Comparison of ENCODE assay signal across 1 cellular context in the genomic region with DNA sequence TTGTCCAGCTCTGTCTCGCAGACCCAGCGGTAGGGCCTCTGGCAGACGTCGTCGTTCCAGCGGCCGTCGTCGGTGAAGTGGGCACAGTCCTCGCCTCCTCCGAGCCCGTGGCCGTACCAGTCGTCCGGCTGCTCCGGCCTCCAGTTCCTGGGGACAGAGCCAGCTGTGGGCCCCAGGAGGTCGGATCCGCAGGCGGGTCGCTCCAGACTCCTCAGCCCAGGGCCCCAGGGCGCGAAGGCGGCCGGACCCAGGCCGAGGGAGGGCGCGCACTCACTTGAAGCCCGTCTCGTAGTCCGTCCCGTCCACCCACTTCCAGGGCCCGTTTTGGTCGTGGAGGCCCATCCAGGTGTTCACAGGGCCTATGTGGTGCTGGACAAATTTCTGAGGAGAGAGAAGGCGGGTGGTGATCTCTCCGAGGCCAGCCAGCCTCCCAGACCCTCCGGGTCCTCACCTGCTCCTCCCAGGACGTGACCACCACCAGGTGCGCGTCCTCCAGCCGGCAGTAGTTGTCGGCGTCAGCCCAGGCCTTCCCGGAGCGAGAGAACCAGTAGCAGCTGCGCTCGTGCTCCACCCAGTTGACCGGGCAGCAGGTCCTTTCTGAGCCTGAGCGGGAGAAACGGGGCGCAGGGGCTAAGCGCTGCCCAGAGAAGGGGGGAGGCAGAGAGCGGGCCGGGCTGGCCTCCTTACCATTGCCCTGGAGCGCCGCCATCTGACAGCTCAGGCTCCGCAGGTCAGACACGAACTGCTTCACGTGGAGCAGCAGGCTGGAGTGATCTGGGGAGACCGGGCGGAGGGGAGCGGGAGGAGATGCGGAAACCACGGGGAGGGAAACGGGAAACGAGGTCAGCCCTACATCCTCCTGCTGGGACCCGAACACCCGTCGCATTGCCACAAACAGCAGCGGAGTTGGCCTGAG.
TF ChIP-seq lines count a peak whose summit lies in the region.

No MANE protein-coding gene starts in this region.

TF ChIP-seq in HepG2, 621 proteins besides CTCF, POLR2A, EP300 and RAD21 (continues in another document):
- no peak for TF ChIP-seq ZNF292 (CRISPR knock-in tag; IDR thresholded peaks at IDR 0.05; ENCODE audit: borderline replicate concordance, low read depth)
- TF ChIP-seq, protein P1, sequence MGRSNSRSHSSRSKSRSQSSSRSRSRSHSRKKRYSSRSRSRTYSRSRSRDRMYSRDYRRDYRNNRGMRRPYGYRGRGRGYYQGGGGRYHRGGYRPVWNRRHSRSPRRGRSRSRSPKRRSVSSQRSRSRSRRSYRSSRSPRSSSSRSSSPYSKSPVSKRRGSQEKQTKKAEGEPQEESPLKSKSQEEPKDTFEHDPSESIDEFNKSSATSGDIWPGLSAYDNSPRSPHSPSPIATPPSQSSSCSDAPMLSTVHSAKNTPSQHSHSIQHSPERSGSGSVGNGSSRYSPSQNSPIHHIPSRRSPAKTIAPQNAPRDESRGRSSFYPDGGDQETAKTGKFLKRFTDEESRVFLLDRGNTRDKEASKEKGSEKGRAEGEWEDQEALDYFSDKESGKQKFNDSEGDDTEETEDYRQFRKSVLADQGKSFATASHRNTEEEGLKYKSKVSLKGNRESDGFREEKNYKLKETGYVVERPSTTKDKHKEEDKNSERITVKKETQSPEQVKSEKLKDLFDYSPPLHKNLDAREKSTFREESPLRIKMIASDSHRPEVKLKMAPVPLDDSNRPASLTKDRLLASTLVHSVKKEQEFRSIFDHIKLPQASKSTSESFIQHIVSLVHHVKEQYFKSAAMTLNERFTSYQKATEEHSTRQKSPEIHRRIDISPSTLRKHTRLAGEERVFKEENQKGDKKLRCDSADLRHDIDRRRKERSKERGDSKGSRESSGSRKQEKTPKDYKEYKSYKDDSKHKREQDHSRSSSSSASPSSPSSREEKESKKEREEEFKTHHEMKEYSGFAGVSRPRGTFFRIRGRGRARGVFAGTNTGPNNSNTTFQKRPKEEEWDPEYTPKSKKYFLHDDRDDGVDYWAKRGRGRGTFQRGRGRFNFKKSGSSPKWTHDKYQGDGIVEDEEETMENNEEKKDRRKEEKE (IDR thresholded peaks at IDR 0.05) = no peak
- TF ChIP-seq ZNF775 (CRISPR knock-in tag; IDR thresholded peaks at IDR 0.05; ENCODE audit: borderline replicate concordance) = no peak
- peak; percentile 26; the same call in 1 of the 2 replicates for TF ChIP-seq ZFX (CRISPR knock-in tag; IDR thresholded peaks at IDR 0.05; ENCODE audit: low read depth)
- TF ChIP-seq, protein P2, sequence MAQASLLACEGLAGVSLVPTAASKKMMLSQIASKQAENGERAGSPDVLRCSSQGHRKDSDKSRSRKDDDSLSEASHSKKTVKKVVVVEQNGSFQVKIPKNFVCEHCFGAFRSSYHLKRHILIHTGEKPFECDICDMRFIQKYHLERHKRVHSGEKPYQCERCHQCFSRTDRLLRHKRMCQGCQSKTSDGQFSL (CRISPR knock-in tag; IDR thresholded peaks at IDR 0.05) = no peak
- TF ChIP-seq PRPF4 (IDR thresholded peaks at IDR 0.05; ENCODE audit: low read depth, low read length, poor library complexity, severe bottlenecking) = peak; percentile 93
- no peak for TF ChIP-seq ZNF263 (CRISPR knock-in tag; IDR thresholded peaks at IDR 0.05)
- TF ChIP-seq NFYC (CRISPR knock-in tag; IDR thresholded peaks at IDR 0.05) = no peak
- peak; percentile 92 for TF ChIP-seq AGO2 (optimal IDR thresholded peaks at IDR 0.05; ENCODE audit: low read depth, low read length)
- TF ChIP-seq NRL (CRISPR knock-in tag; IDR thresholded peaks at IDR 0.05; ENCODE audit: borderline replicate concordance) = no peak
- TF ChIP-seq, protein P3, sequence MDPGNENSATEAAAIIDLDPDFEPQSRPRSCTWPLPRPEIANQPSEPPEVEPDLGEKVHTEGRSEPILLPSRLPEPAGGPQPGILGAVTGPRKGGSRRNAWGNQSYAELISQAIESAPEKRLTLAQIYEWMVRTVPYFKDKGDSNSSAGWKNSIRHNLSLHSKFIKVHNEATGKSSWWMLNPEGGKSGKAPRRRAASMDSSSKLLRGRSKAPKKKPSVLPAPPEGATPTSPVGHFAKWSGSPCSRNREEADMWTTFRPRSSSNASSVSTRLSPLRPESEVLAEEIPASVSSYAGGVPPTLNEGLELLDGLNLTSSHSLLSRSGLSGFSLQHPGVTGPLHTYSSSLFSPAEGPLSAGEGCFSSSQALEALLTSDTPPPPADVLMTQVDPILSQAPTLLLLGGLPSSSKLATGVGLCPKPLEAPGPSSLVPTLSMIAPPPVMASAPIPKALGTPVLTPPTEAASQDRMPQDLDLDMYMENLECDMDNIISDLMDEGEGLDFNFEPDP (CRISPR knock-in tag; conservative IDR thresholded peaks at IDR 0.05) = no peak
- TF ChIP-seq, protein P4, sequence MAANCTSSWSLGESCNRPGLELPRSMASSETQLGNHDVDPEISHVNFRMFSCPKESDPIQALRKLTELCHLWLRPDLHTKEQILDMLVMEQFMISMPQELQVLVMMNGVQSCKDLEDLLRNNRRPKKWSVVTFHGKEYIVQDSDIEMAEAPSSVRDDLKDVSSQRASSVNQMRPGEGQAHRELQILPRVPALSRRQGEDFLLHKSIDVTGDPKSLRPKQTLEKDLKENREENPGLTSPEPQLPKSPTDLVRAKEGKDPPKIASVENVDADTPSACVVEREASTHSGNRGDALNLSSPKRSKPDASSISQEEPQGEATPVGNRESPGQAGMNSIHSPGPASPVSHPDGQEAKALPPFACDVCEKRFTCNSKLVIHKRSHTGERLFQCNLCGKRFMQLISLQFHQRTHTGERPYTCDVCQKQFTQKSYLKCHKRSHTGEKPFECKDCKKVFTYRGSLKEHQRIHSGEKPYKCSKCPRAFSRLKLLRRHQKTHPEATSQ (CRISPR knock-in tag; IDR thresholded peaks at IDR 0.05; ENCODE audit: borderline replicate concordance) = no peak
- no peak for TF ChIP-seq ZNF879 (CRISPR knock-in tag; IDR thresholded peaks at IDR 0.05)
- no peak for TF ChIP-seq ZNF264 (CRISPR knock-in tag; IDR thresholded peaks at IDR 0.05)
- TF ChIP-seq KDM5A (IDR thresholded peaks at IDR 0.05; ENCODE audit: borderline replicate concordance, low read length) = no peak
- no peak for TF ChIP-seq USF2 (IDR thresholded peaks at IDR 0.05; ENCODE audit: low read depth, low read length)
- no peak for TF ChIP-seq USF2 (CRISPR knock-in tag; IDR thresholded peaks at IDR 0.05; ENCODE audit: borderline replicate concordance)
- no peak for TF ChIP-seq TEAD2 (CRISPR knock-in tag; IDR thresholded peaks at IDR 0.05)
- no peak for TF ChIP-seq TFDP2 (CRISPR knock-in tag; IDR thresholded peaks at IDR 0.05)
- TF ChIP-seq ZNF569 (CRISPR knock-in tag; IDR thresholded peaks at IDR 0.05; ENCODE audit: borderline replicate concordance) = no peak
- 0 out of 2 replicates have a peak, but pooled peaks have one; percentile 57 for TF ChIP-seq PCBP1 (IDR thresholded peaks at IDR 0.05; ENCODE audit: borderline replicate concordance, low read depth, low read length)
- peak; percentile 59; the same call in 1 of the 2 replicates for TF ChIP-seq TARDBP (CRISPR knock-in tag; IDR thresholded peaks at IDR 0.05)
- TF ChIP-seq MAFK (conservative IDR thresholded peaks at IDR 0.05 in 1 of 2, IDR thresholded peaks at IDR 0.05 in 1 of 2; ENCODE audit: low read length in 2 of 2) = no peak
- peak; percentile 34; the same call in 1 of the 2 replicates for TF ChIP-seq ZFP91 (CRISPR knock-in tag; IDR thresholded peaks at IDR 0.05; ENCODE audit: borderline replicate concordance)
- TF ChIP-seq ATAD3A (CRISPR knock-in tag; IDR thresholded peaks at IDR 0.05) = no peak
- TF ChIP-seq ASH2L (IDR thresholded peaks at IDR 0.05; ENCODE audit: insufficient read length, low read depth, low read length) = no peak
- TF ChIP-seq KAT8 (CRISPR knock-in tag; IDR thresholded peaks at IDR 0.05) = no peak
- TF ChIP-seq ZNF687 (CRISPR knock-in tag; IDR thresholded peaks at IDR 0.05) = peak; percentile 67
- TF ChIP-seq PTBP1 (IDR thresholded peaks at IDR 0.05; ENCODE audit: low read depth, low read length, poor library complexity, severe bottlenecking) = no peak
- TF ChIP-seq, protein P5, sequence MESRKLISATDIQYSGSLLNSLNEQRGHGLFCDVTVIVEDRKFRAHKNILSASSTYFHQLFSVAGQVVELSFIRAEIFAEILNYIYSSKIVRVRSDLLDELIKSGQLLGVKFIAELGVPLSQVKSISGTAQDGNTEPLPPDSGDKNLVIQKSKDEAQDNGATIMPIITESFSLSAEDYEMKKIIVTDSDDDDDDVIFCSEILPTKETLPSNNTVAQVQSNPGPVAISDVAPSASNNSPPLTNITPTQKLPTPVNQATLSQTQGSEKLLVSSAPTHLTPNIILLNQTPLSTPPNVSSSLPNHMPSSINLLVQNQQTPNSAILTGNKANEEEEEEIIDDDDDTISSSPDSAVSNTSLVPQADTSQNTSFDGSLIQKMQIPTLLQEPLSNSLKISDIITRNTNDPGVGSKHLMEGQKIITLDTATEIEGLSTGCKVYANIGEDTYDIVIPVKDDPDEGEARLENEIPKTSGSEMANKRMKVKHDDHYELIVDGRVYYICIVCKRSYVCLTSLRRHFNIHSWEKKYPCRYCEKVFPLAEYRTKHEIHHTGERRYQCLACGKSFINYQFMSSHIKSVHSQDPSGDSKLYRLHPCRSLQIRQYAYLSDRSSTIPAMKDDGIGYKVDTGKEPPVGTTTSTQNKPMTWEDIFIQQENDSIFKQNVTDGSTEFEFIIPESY (CRISPR knock-in tag; IDR thresholded peaks at IDR 0.05) = peak; percentile 69
- no peak for TF ChIP-seq ATRX (CRISPR knock-in tag; IDR thresholded peaks at IDR 0.05; ENCODE audit: borderline replicate concordance)
- TF ChIP-seq ZNF782 (CRISPR knock-in tag; IDR thresholded peaks at IDR 0.05; ENCODE audit: borderline replicate concordance) = no peak
- no peak for TF ChIP-seq SNAPC2 (CRISPR knock-in tag; IDR thresholded peaks at IDR 0.05)
- no peak for TF ChIP-seq NPAS2 (CRISPR knock-in tag; IDR thresholded peaks at IDR 0.05; ENCODE audit: borderline replicate concordance)
- no peak for TF ChIP-seq ZSCAN30 (CRISPR knock-in tag; IDR thresholded peaks at IDR 0.05)
- no peak for TF ChIP-seq ZKSCAN8 (CRISPR knock-in tag; IDR thresholded peaks at IDR 0.05; ENCODE audit: borderline replicate concordance)
- TF ChIP-seq RFXAP (CRISPR knock-in tag; IDR thresholded peaks at IDR 0.05; ENCODE audit: borderline replicate concordance) = no peak
